ENCODE assay signal across 8 cellular contexts in genomic region chr2:240626531-240627300, GRCh38. TPM values are rescaled to one million over a fixed set of nuclear protein-coding genes. Genes with fewer than 3 reads are reported as not detected.
A peak's percentile ranks its signal among the peaks of the same experiment; 100 is the strongest.
DNase-seq lines count a peak whose midpoint lies in the region; ATAC-seq and TF ChIP-seq lines count a peak whose summit lies in the region.

No MANE protein-coding gene starts in this region.

- H3K4me3 Mint-ChIP-seq in activated CD4-positive, alpha-beta T cell treated with anti-CD3 and anti-CD28 coated beads, Interleukin-2, amount 10 ng/mL, durations not matched to agents 24 days and 14 days = peak overlapping the region; percentile 66
- H3K4me3 Mint-ChIP-seq in activated B cell treated with CpG ODN at 0.5 μM for 24 hours = no peak overlapping the region
- H3K4me3 Mint-ChIP-seq in stimulated activated naive CD8-positive, alpha-beta T cell treated with anti-CD3 and anti-CD28 coated beads, Interleukin-15, Interleukin-2, amounts not matched to agents 100 ng/mL and 50 ng/mL, for 24 hours = peak overlapping the region; percentile 38

- ATAC-seq in activated B cell treated with CpG ODN at 0.5 μM for 24 hours (ENCODE audit: low read depth) = no peak
- ATAC-seq in HG02885 (IDR thresholded peaks at IDR 0.05; ENCODE audit: poor library complexity, unreplicated experiment) = no peak
- ATAC-seq in HG03354 (IDR thresholded peaks at IDR 0.05; ENCODE audit: poor library complexity, severe bottlenecking, unreplicated experiment) = no peak

- H3K27me3 Mint-ChIP-seq in activated CD4-positive, alpha-beta T cell treated with anti-CD3 and anti-CD28 coated beads, Interleukin-2, amount 10 ng/mL, durations not matched to agents 24 days and 14 days = no peaks in the 10 kb centered on the region
- peaks cover 6% of the 10 kb centered on the region for H3K27me3 Mint-ChIP-seq in activated B cell treated with CpG ODN at 0.5 μM for 24 hours
- H3K27me3 Mint-ChIP-seq in stimulated activated naive CD8-positive, alpha-beta T cell treated with anti-CD3 and anti-CD28 coated beads, Interleukin-15, Interleukin-2, amounts not matched to agents 100 ng/mL and 50 ng/mL, for 24 hours = no peaks in the 10 kb centered on the region

- H3K36me3 Mint-ChIP-seq in activated CD4-positive, alpha-beta T cell treated with anti-CD3 and anti-CD28 coated beads, Interleukin-2, amount 10 ng/mL, durations not matched to agents 24 days and 14 days (ENCODE audit: low read depth) = peaks cover 8% of the 10 kb centered on the region
- no peaks in the 10 kb centered on the region for H3K36me3 Mint-ChIP-seq in activated B cell treated with CpG ODN at 0.5 μM for 24 hours (ENCODE audit: low read depth)
- H3K36me3 Mint-ChIP-seq in stimulated activated naive CD8-positive, alpha-beta T cell treated with anti-CD3 and anti-CD28 coated beads, Interleukin-15, Interleukin-2, amounts not matched to agents 100 ng/mL and 50 ng/mL, for 24 hours (ENCODE audit: low read depth) = no peaks in the 10 kb centered on the region

- DNase-seq in activated CD4-positive, alpha-beta T cell treated with anti-CD3 and anti-CD28 coated beads, Interleukin-2, amount 10 ng/mL, durations not matched to agents 24 days and 14 days = peak; percentile 73
- no peak for DNase-seq in activated CD4-positive, alpha-beta T cell treated with anti-CD3 and anti-CD28 coated beads, Interleukin-2, amount 50 U/mL, for 4 hours
- DNase-seq in activated B cell treated with CpG ODN at 0.5 μM for 24 hours = peak; percentile 12
- DNase-seq in cardiac septum (ENCODE audit: low spot score) = peak; percentile 74
- DNase-seq in effector CD8-positive, alpha-beta T cell (lab: John Stamatoyannopoulos, UW) = no peak

- no peaks in the 10 kb centered on the region for H3K9me3 Mint-ChIP-seq in activated CD4-positive, alpha-beta T cell treated with anti-CD3 and anti-CD28 coated beads, Interleukin-2, amount 10 ng/mL, durations not matched to agents 24 days and 14 days
- H3K9me3 Mint-ChIP-seq in activated B cell treated with CpG ODN at 0.5 μM for 24 hours = no peaks in the 10 kb centered on the region
- H3K9me3 Mint-ChIP-seq in stimulated activated naive CD8-positive, alpha-beta T cell treated with anti-CD3 and anti-CD28 coated beads, Interleukin-15, Interleukin-2, amounts not matched to agents 100 ng/mL and 50 ng/mL, for 24 hours = no peaks in the 10 kb centered on the region

- POLR2A ChIA-PET in activated B cell treated with CpG ODN at 0.5 μM for 24 hours (lab: Charles Lee) = no interaction called here

- intact Hi-C loops in activated CD4-positive, alpha-beta T cell treated with anti-CD3 and anti-CD28 coated beads, Interleukin-2, amount 10 ng/mL, durations not matched to agents 24 days and 14 days (cut with micrococcal nuclease) = loop anchor here (10.0 kb wide), 1 partner anchor 688 kb away; the partner anchor contains the start of genes HDLBP and SEPTIN2
- intact Hi-C loops in activated B cell treated with CpG ODN at 0.5 μM for 24 hours (cut with micrococcal nuclease) (no loop called here), cardiac septum (cut with DNase I) (no loop called here)

- peaks cover 41% of the 10 kb centered on the region for H3K4me1 Mint-ChIP-seq in activated CD4-positive, alpha-beta T cell treated with anti-CD3 and anti-CD28 coated beads, Interleukin-2, amount 10 ng/mL, durations not matched to agents 24 days and 14 days
- peaks cover 15% of the 10 kb centered on the region for H3K4me1 Mint-ChIP-seq in activated B cell treated with CpG ODN at 0.5 μM for 24 hours
- peaks cover 44% of the 10 kb centered on the region for H3K4me1 Mint-ChIP-seq in stimulated activated naive CD8-positive, alpha-beta T cell treated with anti-CD3 and anti-CD28 coated beads, Interleukin-15, Interleukin-2, amounts not matched to agents 100 ng/mL and 50 ng/mL, for 24 hours (ENCODE audit: low read depth)

- CTCF ChIA-PET in activated B cell treated with CpG ODN at 0.5 μM for 24 hours (lab: Charles Lee) = interaction anchor here (1.5 kb wide), 1 partner anchor 113 kb away, joined by 3 read pairs; no protein-coding TSS in a partner anchor

- peak overlapping the region; percentile 89 for H3K27ac Mint-ChIP-seq in activated CD4-positive, alpha-beta T cell treated with anti-CD3 and anti-CD28 coated beads, Interleukin-2, amount 10 ng/mL, durations not matched to agents 24 days and 14 days
- H3K27ac Mint-ChIP-seq in activated B cell treated with CpG ODN at 0.5 μM for 24 hours = no peak overlapping the region
- H3K27ac Mint-ChIP-seq in stimulated activated naive CD8-positive, alpha-beta T cell treated with anti-CD3 and anti-CD28 coated beads, Interleukin-15, Interleukin-2, amounts not matched to agents 100 ng/mL and 50 ng/mL, for 24 hours = peak overlapping the region; percentile 73

- no peak for TF ChIP-seq CTCF in activated B cell treated with CpG ODN at 0.5 μM for 24 hours (IDR thresholded peaks at IDR 0.05)

RNA-seq across cellular contexts. Expression of gene GPR35, which starts 1.4 kb away (rescaled TPM):
- 7.1 and 8.7 TPM in 2 replicates for total RNA-seq in activated CD4-positive, alpha-beta T cell treated with anti-CD3 and anti-CD28 coated beads, Interleukin-2, amount 10 ng/mL, durations not matched to agents 24 days and 14 days
- 1.6 TPM in 2 replicates for total RNA-seq in activated B cell treated with CpG ODN at 0.5 μM for 24 hours
- 1.5 TPM for total RNA-seq in cardiac septum

RNA-seq across cellular contexts. Expression of gene CAPN10, which starts 40.2 kb away (rescaled TPM):
- total RNA-seq in activated CD4-positive, alpha-beta T cell treated with anti-CD3 and anti-CD28 coated beads, Interleukin-2, amount 10 ng/mL, durations not matched to agents 24 days and 14 days = 48.4 and 51.9 TPM in 2 replicates
- total RNA-seq in activated B cell treated with CpG ODN at 0.5 μM for 24 hours (55.2 and 61.8 TPM in 2 replicates), cardiac septum (24.3 TPM)

RNA-seq across cellular contexts. Expression of gene AQP12B, which starts 56.0 kb away (rescaled TPM):
- total RNA-seq in activated CD4-positive, alpha-beta T cell treated with anti-CD3 and anti-CD28 coated beads, Interleukin-2, amount 10 ng/mL, durations not matched to agents 24 days and 14 days = not detected in 2 replicates
- total RNA-seq in activated B cell treated with CpG ODN at 0.5 μM for 24 hours (not detected in 2 replicates), cardiac septum (not detected)

RNA-seq across cellular contexts. Expression of gene RNPEPL1, which starts 58.4 kb away (rescaled TPM):
- 59.1 and 60.7 TPM in 2 replicates for total RNA-seq in activated CD4-positive, alpha-beta T cell treated with anti-CD3 and anti-CD28 coated beads, Interleukin-2, amount 10 ng/mL, durations not matched to agents 24 days and 14 days
- 70.0 and 71.0 TPM in 2 replicates for total RNA-seq in activated B cell treated with CpG ODN at 0.5 μM for 24 hours
- 73.8 TPM for total RNA-seq in cardiac septum

Comparison
In these comparisons a context has a peak if more than half of its experiments do, and no peak if none do; other contexts are left out.
1. DNase-seq: peak in activated CD4-positive, alpha-beta T cell treated with anti-CD3 and anti-CD28 coated beads, Interleukin-2, amount 10 ng/mL, durations not matched to agents 24 days and 14 days (single experiment), activated B cell treated with CpG ODN at 0.5 μM for 24 hours (single experiment) and cardiac septum (single experiment); none in activated CD4-positive, alpha-beta T cell treated with anti-CD3 and anti-CD28 coated beads, Interleukin-2, amount 50 U/mL, for 4 hours (0 of 2) and effector CD8-positive, alpha-beta T cell (single experiment).